In the genomic region with DNA sequence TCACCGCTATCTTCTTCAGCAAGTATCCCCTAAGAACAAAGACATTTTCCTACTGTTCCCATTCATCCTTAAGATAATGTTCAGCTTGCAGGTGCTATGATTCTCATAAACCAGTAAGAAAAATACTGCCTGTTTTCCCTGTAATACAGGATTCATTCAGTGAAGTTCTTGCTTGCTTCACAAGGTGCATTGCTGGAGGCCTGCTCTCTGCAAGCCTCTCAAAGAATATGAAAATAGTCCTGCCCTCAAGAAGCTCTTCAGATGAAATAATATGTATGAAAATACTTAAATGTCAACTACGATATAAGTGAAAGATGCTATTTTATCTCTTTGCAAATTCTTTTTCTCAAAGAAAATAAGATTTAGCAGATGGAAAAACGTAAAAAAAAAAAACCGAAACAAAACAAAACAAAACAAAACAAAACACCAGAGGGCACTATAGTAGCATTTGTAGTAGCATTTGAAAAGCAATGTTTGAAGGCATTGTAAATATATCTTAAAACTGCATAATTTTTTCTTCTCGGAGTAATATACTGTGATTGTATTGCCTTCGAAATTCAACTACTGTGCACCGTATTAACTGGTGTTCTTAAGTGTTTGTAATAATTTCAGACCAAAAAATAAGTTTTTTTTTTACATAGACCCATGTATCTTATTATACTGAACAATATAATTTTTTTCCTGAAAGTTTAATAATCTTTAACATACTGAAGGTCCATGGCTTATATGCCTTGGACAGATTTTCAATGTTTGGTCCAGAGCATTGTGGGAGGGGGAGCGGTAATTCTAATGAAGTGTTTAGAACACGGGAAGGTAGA, we compare ENCODE assay signal across 2 cellular contexts.
A peak's percentile ranks its signal among the peaks of the same experiment; 100 is the strongest.
TF ChIP-seq lines count a peak whose summit lies in the region.

No MANE protein-coding gene starts in this region.

TF ChIP-seq in GM23338, 12 proteins besides CTCF, POLR2A, EP300 and RAD21 (continues in another document):
- TF ChIP-seq STAT1 (IDR thresholded peaks at IDR 0.05; ENCODE audit: unreplicated experiment) (no peak), NANOG (IDR thresholded peaks at IDR 0.05; ENCODE audit: borderline replicate concordance) (no peak), ZNF114 (CRISPR knock-in tag; IDR thresholded peaks at IDR 0.05) (no peak), EZH2 (IDR thresholded peaks at IDR 0.05; ENCODE audit: low read depth, unreplicated experiment) (no peak), ZNF331 (CRISPR knock-in tag; IDR thresholded peaks at IDR 0.05; ENCODE audit: low read depth) (no peak), JUNB (IDR thresholded peaks at IDR 0.05; ENCODE audit: unreplicated experiment) (no peak)
- TF ChIP-seq, protein P1, sequence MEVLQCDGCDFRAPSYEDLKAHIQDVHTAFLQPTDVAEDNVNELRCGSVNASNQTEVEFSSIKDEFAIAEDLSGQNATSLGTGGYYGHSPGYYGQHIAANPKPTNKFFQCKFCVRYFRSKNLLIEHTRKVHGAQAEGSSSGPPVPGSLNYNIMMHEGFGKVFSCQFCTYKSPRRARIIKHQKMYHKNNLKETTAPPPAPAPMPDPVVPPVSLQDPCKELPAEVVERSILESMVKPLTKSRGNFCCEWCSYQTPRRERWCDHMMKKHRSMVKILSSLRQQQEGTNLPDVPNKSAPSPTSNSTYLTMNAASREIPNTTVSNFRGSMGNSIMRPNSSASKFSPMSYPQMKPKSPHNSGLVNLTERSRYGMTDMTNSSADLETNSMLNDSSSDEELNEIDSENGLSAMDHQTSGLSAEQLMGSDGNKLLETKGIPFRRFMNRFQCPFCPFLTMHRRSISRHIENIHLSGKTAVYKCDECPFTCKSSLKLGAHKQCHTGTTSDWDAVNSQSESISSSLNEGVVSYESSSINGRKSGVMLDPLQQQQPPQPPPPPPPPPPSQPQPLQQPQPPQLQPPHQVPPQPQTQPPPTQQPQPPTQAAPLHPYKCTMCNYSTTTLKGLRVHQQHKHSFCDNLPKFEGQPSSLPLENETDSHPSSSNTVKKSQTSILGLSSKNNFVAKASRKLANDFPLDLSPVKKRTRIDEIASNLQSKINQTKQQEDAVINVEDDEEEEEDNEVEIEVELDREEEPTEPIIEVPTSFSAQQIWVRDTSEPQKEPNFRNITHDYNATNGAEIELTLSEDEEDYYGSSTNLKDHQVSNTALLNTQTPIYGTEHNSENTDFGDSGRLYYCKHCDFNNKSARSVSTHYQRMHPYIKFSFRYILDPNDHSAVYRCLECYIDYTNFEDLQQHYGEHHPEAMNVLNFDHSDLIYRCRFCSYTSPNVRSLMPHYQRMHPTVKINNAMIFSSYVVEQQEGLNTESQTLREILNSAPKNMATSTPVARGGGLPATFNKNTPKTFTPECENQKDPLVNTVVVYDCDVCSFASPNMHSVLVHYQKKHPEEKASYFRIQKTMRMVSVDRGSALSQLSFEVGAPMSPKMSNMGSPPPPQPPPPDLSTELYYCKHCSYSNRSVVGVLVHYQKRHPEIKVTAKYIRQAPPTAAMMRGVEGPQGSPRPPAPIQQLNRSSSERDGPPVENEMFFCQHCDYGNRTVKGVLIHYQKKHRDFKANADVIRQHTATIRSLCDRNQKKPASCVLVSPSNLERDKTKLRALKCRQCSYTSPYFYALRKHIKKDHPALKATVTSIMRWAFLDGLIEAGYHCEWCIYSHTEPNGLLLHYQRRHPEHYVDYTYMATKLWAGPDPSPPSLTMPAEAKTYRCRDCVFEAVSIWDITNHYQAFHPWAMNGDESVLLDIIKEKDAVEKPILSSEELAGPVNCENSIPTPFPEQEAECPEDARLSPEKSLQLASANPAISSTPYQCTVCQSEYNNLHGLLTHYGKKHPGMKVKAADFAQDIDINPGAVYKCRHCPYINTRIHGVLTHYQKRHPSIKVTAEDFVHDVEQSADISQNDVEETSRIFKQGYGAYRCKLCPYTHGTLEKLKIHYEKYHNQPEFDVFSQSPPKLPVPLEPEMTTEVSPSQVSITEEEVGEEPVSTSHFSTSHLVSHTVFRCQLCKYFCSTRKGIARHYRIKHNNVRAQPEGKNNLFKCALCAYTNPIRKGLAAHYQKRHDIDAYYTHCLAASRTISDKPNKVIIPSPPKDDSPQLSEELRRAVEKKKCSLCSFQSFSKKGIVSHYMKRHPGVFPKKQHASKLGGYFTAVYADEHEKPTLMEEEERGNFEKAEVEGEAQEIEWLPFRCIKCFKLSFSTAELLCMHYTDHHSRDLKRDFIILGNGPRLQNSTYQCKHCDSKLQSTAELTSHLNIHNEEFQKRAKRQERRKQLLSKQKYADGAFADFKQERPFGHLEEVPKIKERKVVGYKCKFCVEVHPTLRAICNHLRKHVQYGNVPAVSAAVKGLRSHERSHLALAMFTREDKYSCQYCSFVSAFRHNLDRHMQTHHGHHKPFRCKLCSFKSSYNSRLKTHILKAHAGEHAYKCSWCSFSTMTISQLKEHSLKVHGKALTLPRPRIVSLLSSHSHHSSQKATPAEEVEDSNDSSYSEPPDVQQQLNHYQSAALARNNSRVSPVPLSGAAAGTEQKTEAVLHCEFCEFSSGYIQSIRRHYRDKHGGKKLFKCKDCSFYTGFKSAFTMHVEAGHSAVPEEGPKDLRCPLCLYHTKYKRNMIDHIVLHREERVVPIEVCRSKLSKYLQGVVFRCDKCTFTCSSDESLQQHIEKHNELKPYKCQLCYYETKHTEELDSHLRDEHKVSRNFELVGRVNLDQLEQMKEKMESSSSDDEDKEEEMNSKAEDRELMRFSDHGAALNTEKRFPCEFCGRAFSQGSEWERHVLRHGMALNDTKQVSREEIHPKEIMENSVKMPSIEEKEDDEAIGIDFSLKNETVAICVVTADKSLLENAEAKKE (CRISPR knock-in tag; IDR thresholded peaks at IDR 0.05): no peak
- TF ChIP-seq, protein P2, sequence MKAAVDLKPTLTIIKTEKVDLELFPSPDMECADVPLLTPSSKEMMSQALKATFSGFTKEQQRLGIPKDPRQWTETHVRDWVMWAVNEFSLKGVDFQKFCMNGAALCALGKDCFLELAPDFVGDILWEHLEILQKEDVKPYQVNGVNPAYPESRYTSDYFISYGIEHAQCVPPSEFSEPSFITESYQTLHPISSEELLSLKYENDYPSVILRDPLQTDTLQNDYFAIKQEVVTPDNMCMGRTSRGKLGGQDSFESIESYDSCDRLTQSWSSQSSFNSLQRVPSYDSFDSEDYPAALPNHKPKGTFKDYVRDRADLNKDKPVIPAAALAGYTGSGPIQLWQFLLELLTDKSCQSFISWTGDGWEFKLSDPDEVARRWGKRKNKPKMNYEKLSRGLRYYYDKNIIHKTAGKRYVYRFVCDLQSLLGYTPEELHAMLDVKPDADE (IDR thresholded peaks at IDR 0.05): no peak

TF ChIP-seq in SK-N-SH, 30 proteins besides CTCF, POLR2A, EP300 and RAD21:
- TF ChIP-seq SMC3 (IDR thresholded peaks at IDR 0.05; ENCODE audit: low read depth, low read length): peak; percentile 49
- TF ChIP-seq, protein P3, sequence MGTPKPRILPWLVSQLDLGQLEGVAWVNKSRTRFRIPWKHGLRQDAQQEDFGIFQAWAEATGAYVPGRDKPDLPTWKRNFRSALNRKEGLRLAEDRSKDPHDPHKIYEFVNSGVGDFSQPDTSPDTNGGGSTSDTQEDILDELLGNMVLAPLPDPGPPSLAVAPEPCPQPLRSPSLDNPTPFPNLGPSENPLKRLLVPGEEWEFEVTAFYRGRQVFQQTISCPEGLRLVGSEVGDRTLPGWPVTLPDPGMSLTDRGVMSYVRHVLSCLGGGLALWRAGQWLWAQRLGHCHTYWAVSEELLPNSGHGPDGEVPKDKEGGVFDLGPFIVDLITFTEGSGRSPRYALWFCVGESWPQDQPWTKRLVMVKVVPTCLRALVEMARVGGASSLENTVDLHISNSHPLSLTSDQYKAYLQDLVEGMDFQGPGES (IDR thresholded peaks at IDR 0.05; ENCODE audit: low read depth, low read length): no peak
